In genomic region chr19:4456843-4457653, GRCh38 we compare ENCODE assay signal across 8 cellular contexts.
A peak's percentile ranks its signal among the peaks of the same experiment; 100 is the strongest.
DNase-seq lines count a peak whose midpoint lies in the region; ATAC-seq and TF ChIP-seq lines count a peak whose summit lies in the region.

No MANE protein-coding gene starts in this region.

- no peaks in the 10 kb centered on the region for H4K20me1 ChIP-seq in SU-DHL-6 (ENCODE audit: low read depth, low read length)

- no peak for DNase-seq in activated CD4-positive, CD25-positive, alpha-beta regulatory T cell treated with anti-CD3 and anti-CD28 coated beads, Interleukin-2, amount 50 U/mL, for 72 hours
- DNase-seq in cardiac fibroblast (ENCODE audit: low read depth in 2 of 2), result peak; percentile 50 to 87
- DNase-seq in iris pigment epithelial cell (ENCODE audit: low read depth), result peak; percentile 53
- peak; percentile 53 to 54 for DNase-seq in stimulated activated CD4-positive, alpha-beta T cell treated with anti-CD3 and anti-CD28 coated beads, Interleukin-1b, Interleukin-23, amount 100 ng/mL, for 4 hours (ENCODE audit: low read depth in 2 of 2)

- H3K79me2 ChIP-seq in SU-DHL-6 (ENCODE audit: insufficient read depth, low read length), result 0 out of 2 replicates have a peak, but pooled peaks cover 7% of the 10 kb centered on the region

- no peaks in the 10 kb centered on the region for H3K9me3 ChIP-seq in SU-DHL-6 (ENCODE audit: insufficient read depth, low read length)

- no peaks in the 10 kb centered on the region for H3K27me3 ChIP-seq in SU-DHL-6 (ENCODE audit: low read length)

- H2AFZ ChIP-seq in SU-DHL-6 (ENCODE audit: low read depth, low read length, severe bottlenecking), result no peak overlapping the region

- H3F3A ChIP-seq in SU-DHL-6 (ENCODE audit: insufficient read depth), result no peaks in the 10 kb centered on the region

- no peaks in the 10 kb centered on the region for H3K36me3 ChIP-seq in SU-DHL-6 (ENCODE audit: low read length)

- H3K4me2 ChIP-seq in SU-DHL-6 (ENCODE audit: low read depth, low read length, poor library complexity, severe bottlenecking), result peak overlapping the region; percentile 77

- H3K27ac ChIP-seq in SU-DHL-6 (ENCODE audit: low read depth, low read length), result no peak overlapping the region

- H3K9me2 ChIP-seq in SU-DHL-6 (replicated peaks; ENCODE audit: insufficient read depth, low read length), result no peaks in the 10 kb centered on the region

- TF ChIP-seq CTCF in SU-DHL-6 (IDR thresholded peaks at IDR 0.05; ENCODE audit: insufficient read depth, low read length, poor library complexity, severe bottlenecking) (no peak), cardiac fibroblast (IDR thresholded peaks at IDR 0.05; ENCODE audit: low read depth, low read length) (no peak)

- H3K9ac ChIP-seq in SU-DHL-6 (ENCODE audit: low read length), result peak overlapping the region; percentile 53

- ATAC-seq in activated CD4-positive, CD25-positive, alpha-beta regulatory T cell treated with anti-CD3 and anti-CD28 coated beads, Interleukin-2, amount 50 U/mL, for 24 hours, result peak; percentile 8 to 15
- ATAC-seq in HG03521 (IDR thresholded peaks at IDR 0.05; ENCODE audit: unreplicated experiment), result peak; percentile 6
- ATAC-seq in GM21619 (IDR thresholded peaks at IDR 0.05; ENCODE audit: unreplicated experiment), result no peak

- H3K4me3 ChIP-seq in SU-DHL-6 (ENCODE audit: insufficient read depth, low read length, poor library complexity, severe bottlenecking), result peak overlapping the region; percentile 88
- H3K4me3 ChIP-seq in cardiac fibroblast (replicated peaks in 1 of 2; ENCODE audit: low read depth in 2 of 2, low read length in 2 of 2), result peak overlapping the region; percentile 78 to 85
